20 cellular contexts compared by ENCODE assay signal in genomic region chr4:8385611-8386010, GRCh38. TPM values are rescaled to one million over a fixed set of nuclear protein-coding genes. Genes with fewer than 3 reads are reported as not detected.
A peak's percentile ranks its signal among the peaks of the same experiment; 100 is the strongest.
DNase-seq lines count a peak whose midpoint lies in the region; ATAC-seq, FAIRE-seq and TF ChIP-seq lines count a peak whose summit lies in the region.
"Had no signal": no experiment of that assay in that cellular context is flagged by ENCODE, and none has a peak within 500 bp of the region (broad histone marks: within the 10 kb centered on the region; RNA-seq: fewer than 3 reads in every experiment).

No MANE protein-coding gene starts in this region.

- no peak for ATAC-seq in natural killer cell treated with Interleukin-12 subunit alpha and Interleukin-12 subunit beta and Interleukin-15 and Interleukin-18, amount 100 ng/mL, for 72 hours
- no peak for ATAC-seq in natural killer cell
- ATAC-seq in HG03442 (IDR thresholded peaks at IDR 0.05; ENCODE audit: unreplicated experiment), result no peak
- no peak for ATAC-seq in GM18498 (IDR thresholded peaks at IDR 0.05; ENCODE audit: unreplicated experiment)
- ATAC-seq: A549 had no signal

- H3K36me3 Mint-ChIP-seq in natural killer cell treated with Interleukin-12 subunit alpha and Interleukin-12 subunit beta and Interleukin-15 and Interleukin-18, amount 100 ng/mL, for 72 hours, result no peaks in the 10 kb centered on the region
- H3K36me3 Mint-ChIP-seq in natural killer cell (no peaks in the 10 kb centered on the region), endothelial cell (ENCODE audit: low read depth, unreplicated experiment) (peaks cover 20% of the 10 kb centered on the region), type B pancreatic cell (peaks cover 12% of the 10 kb centered on the region)

- no peak overlapping the region for H3K4me3 Mint-ChIP-seq in natural killer cell treated with Interleukin-12 subunit alpha and Interleukin-12 subunit beta and Interleukin-15 and Interleukin-18, amount 100 ng/mL, for 72 hours
- no peak overlapping the region for H3K4me3 Mint-ChIP-seq in natural killer cell
- peak overlapping the region; percentile 40 for H3K4me3 Mint-ChIP-seq in endothelial cell (ENCODE audit: unreplicated experiment)
- no peak overlapping the region for H3K4me3 Mint-ChIP-seq in type B pancreatic cell
- H3K4me3 Mint-ChIP-seq: CD8-positive, alpha-beta memory T cell had no signal

- intact Hi-C loops in natural killer cell (cut with micrococcal nuclease), result no loop called here
- intact Hi-C loops in kidney (cut with DNase I), result no loop called here

- no peaks in the 10 kb centered on the region for H3K27me3 Mint-ChIP-seq in natural killer cell treated with Interleukin-12 subunit alpha and Interleukin-12 subunit beta and Interleukin-15 and Interleukin-18, amount 100 ng/mL, for 72 hours
- no peaks in the 10 kb centered on the region for H3K27me3 Mint-ChIP-seq in natural killer cell (ENCODE audit: low read depth in 2 of 2)
- H3K27me3 Mint-ChIP-seq in endothelial cell (ENCODE audit: unreplicated experiment), result peaks cover 8% of the 10 kb centered on the region
- no peaks in the 10 kb centered on the region for H3K27me3 Mint-ChIP-seq in type B pancreatic cell
- H3K27me3 Mint-ChIP-seq: CD8-positive, alpha-beta memory T cell had no signal

- no peak overlapping the region for H3K9ac ChIP-seq in kidney (ENCODE audit: low read length in 2 of 2)
- H3K9ac ChIP-seq: KMS-11 had no signal

- H3K27ac Mint-ChIP-seq in natural killer cell treated with Interleukin-12 subunit alpha and Interleukin-12 subunit beta and Interleukin-15 and Interleukin-18, amount 100 ng/mL, for 72 hours, result peak overlapping the region in 1 of 2 donors; percentile 31
- H3K27ac Mint-ChIP-seq in natural killer cell (no peak overlapping the region), endothelial cell (ENCODE audit: unreplicated experiment) (no peak overlapping the region), type B pancreatic cell (peak overlapping the region; percentile 75)

- H3K4me3 ChIP-seq in kidney (ENCODE audit: low read length in 2 of 2), result no peak overlapping the region
- H3K4me3 ChIP-seq: A549, SK-N-MC had no signal

- peaks cover 0 to 2% of the 10 kb centered on the region in 2 donors for H3K4me1 ChIP-seq in kidney (ENCODE audit: control insufficient read depth in 1 of 2, insufficient read depth in 1 of 2, low read depth in 1 of 2, low read length in 2 of 2)

- no peak for FAIRE-seq in kidney (lab: Jason Lieb, UNC)
- FAIRE-seq: A549, GM18507, H1 had no signal

- H3K9me3 ChIP-seq in kidney (ENCODE audit: control insufficient read depth in 1 of 2, low read length in 2 of 2), result no peaks in the 10 kb centered on the region
- H3K9me3 ChIP-seq: A549 had no signal

- H3K27ac ChIP-seq in kidney (ENCODE audit: low read depth in 2 of 2, low read length in 2 of 2), result no peak overlapping the region
- H3K27ac ChIP-seq: KMS-11, SK-N-MC had no signal

- H3K9me3 Mint-ChIP-seq in natural killer cell treated with Interleukin-12 subunit alpha and Interleukin-12 subunit beta and Interleukin-15 and Interleukin-18, amount 100 ng/mL, for 72 hours, result no peaks in the 10 kb centered on the region
- H3K9me3 Mint-ChIP-seq in natural killer cell (no peaks in the 10 kb centered on the region), endothelial cell (ENCODE audit: unreplicated experiment) (no peaks in the 10 kb centered on the region), type B pancreatic cell (no peaks in the 10 kb centered on the region)

- TF ChIP-seq CTCF in natural killer cell (IDR thresholded peaks at IDR 0.05) (no peak), endothelial cell (IDR thresholded peaks at IDR 0.05; ENCODE audit: unreplicated experiment) (no peak), kidney (IDR thresholded peaks at IDR 0.05; ENCODE audit: borderline replicate concordance, extremely low read depth, insufficient read depth) (no peak), type B pancreatic cell (conservative IDR thresholded peaks at IDR 0.05) (no peak)

- peak; percentile 16 for DNase-seq in natural killer cell treated with Interleukin-12 subunit alpha and Interleukin-12 subunit beta and Interleukin-15 and Interleukin-18, amount 100 ng/mL, for 72 hours (ENCODE audit: low spot score)
- DNase-seq in natural killer cell (no peak), endothelial cell (ENCODE audit: low spot score) (no peak), kidney (peak; percentile 55), type B pancreatic cell (ENCODE audit: extremely low spot score, unreplicated experiment) (no peak), NCI-H1694 treated with DMSO at 0.1 percent for 48 hours (lab: John Stamatoyannopoulos, UW) (no peak)
- DNase-seq: DMS53, NCI-H1417, NCI-H187 treated with DMSO at 0.1 percent for 48 hours, NCI-H226, NCI-H524, NCI-H82 had no signal

- peaks cover 12 to 13% of the 10 kb centered on the region in 2 donors for H3K36me3 ChIP-seq in kidney (ENCODE audit: control insufficient read depth in 1 of 2, insufficient read depth in 2 of 2, low read length in 2 of 2)

- H3K4me1 Mint-ChIP-seq in natural killer cell treated with Interleukin-12 subunit alpha and Interleukin-12 subunit beta and Interleukin-15 and Interleukin-18, amount 100 ng/mL, for 72 hours (ENCODE audit: low read depth in 2 of 2), result peaks cover 0 to 3% of the 10 kb centered on the region in 2 donors
- H3K4me1 Mint-ChIP-seq in natural killer cell, result no peaks in the 10 kb centered on the region
- no peaks in the 10 kb centered on the region for H3K4me1 Mint-ChIP-seq in endothelial cell (ENCODE audit: unreplicated experiment)
- H3K4me1 Mint-ChIP-seq in type B pancreatic cell (ENCODE audit: unreplicated experiment), result peaks cover 8% of the 10 kb centered on the region
- H3K4me1 Mint-ChIP-seq: CD8-positive, alpha-beta memory T cell had no signal

RNA-seq across cellular contexts. Expression of gene ACOX3, which starts 54.9 kb away (rescaled TPM):
- total RNA-seq in natural killer cell treated with Interleukin-12 subunit alpha and Interleukin-12 subunit beta and Interleukin-15 and Interleukin-18, amount 100 ng/mL, for 72 hours, result 10 to 100 TPM; 19.9 to 22.2 TPM
- total RNA-seq in natural killer cell (10 to 100 TPM; 12.4 to 18.3 (median 15.4) TPM), endothelial cell (ENCODE audit: unreplicated experiment) (44.1 TPM), kidney (21.7 TPM), type B pancreatic cell (ENCODE audit: low replicate concordance) (34.0 and 43.8 TPM in 2 replicates)
- polyA plus RNA-seq in kidney (ENCODE audit: insufficient read depth, low read depth, low replicate concordance), result 10.1 TPM

RNA-seq across cellular contexts. Expression of gene TRMT44, which starts 55.0 kb away (rescaled TPM):
- total RNA-seq in natural killer cell treated with Interleukin-12 subunit alpha and Interleukin-12 subunit beta and Interleukin-15 and Interleukin-18, amount 100 ng/mL, for 72 hours, result 10 to 100 TPM; 23.8 to 57.1 TPM
- total RNA-seq in natural killer cell, result 10 to 100 TPM; 24.4 to 37.5 (median 34.3) TPM
- 38.5 TPM for total RNA-seq in endothelial cell (ENCODE audit: unreplicated experiment)
- 20.1 TPM for total RNA-seq in kidney
- 5.1 TPM for polyA plus RNA-seq in kidney (ENCODE audit: insufficient read depth, low read depth, low replicate concordance)
- total RNA-seq in type B pancreatic cell (ENCODE audit: low replicate concordance), result 32.3 and 33.5 TPM in 2 replicates

Comparison
In these comparisons a context has a peak if more than half of its experiments do, and no peak if none do; other contexts are left out.
1. DNase-seq: peak in natural killer cell treated with Interleukin-12 subunit alpha and Interleukin-12 subunit beta and Interleukin-15 and Interleukin-18, amount 100 ng/mL, for 72 hours (single experiment) and kidney (single experiment); none in natural killer cell (single experiment), endothelial cell (single experiment), type B pancreatic cell (single experiment) and NCI-H1694 treated with DMSO at 0.1 percent for 48 hours (single experiment).